Comparison of ENCODE assay signal across 25 cellular contexts in the genomic region with DNA sequence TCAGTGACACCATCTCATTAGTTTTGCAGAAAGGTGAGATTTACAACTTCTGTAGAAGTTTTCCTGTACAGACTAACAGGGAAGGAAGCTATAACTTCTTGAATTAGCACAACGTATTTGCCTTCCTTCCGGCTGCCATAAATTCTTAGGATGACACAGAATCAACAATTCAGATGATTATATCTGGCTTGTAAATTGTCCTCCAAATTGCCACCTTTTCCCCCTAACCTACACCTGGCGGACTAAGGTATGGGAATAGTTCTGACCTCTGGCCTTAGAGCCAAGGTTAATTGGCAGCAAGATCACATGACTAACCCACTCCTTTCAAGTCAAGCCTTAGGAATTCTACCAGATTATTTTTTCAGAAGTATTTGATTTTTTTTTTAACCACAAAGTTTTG.
DNase-seq lines count a peak whose midpoint lies in the region; ATAC-seq and TF ChIP-seq lines count a peak whose summit lies in the region.
"Had no signal": no experiment of that assay in that cellular context is flagged by ENCODE, and none has a peak within 500 bp of the region (broad histone marks: within the 10 kb centered on the region; RNA-seq: fewer than 3 reads in every experiment).

No MANE protein-coding gene starts in this region.

- H3F3A ChIP-seq in PC-3 (ENCODE audit: low read length, unreplicated experiment), result no peaks in the 10 kb centered on the region

- no peak overlapping the region for H3K4me2 ChIP-seq in PC-3 (ENCODE audit: low read length)
- no peak overlapping the region for H3K4me2 ChIP-seq in Karpas-422 (ENCODE audit: low read depth, low read length, poor library complexity, severe bottlenecking)
- H3K4me2 ChIP-seq: BLaER1 treated with 17β-estradiol and CSF1 and Interleukin-3, amounts not matched to agents 10 nM and 100 nM; PC-9 had no signal

- H3K27ac ChIP-seq in PC-3 (ENCODE audit: low read length) (no peak overlapping the region), Karpas-422 (ENCODE audit: low read length) (no peak overlapping the region), vagina (no peak overlapping the region)
- H3K27ac ChIP-seq: BLaER1 treated with 17β-estradiol and CSF1 and Interleukin-3, amounts not matched to agents 10 nM and 100 nM; HL-60; PC-9; SJCRH30 had no signal

- no peaks in the 10 kb centered on the region for H3K9me3 ChIP-seq in PC-3 (ENCODE audit: low read length)
- H3K9me3 ChIP-seq in Karpas-422 (ENCODE audit: low read length), result no peaks in the 10 kb centered on the region
- H3K9me3 ChIP-seq in vagina, result no peaks in the 10 kb centered on the region
- H3K9me3 ChIP-seq: BLaER1 treated with 17β-estradiol and CSF1 and Interleukin-3, amounts not matched to agents 10 nM and 100 nM; MG63; SJCRH30 had no signal

- no peak overlapping the region for H3K4me3 Mint-ChIP-seq in type B pancreatic cell
- H3K4me3 Mint-ChIP-seq: CD4-positive, alpha-beta T cell had no signal

- ATAC-seq in PC-3, result peak; percentile 35
- ATAC-seq: HCT116, Right ventricle myocardium inferior, SK-N-SH treated with all-trans-retinoic acid at 6 μM for 48 hours had no signal

- no peaks in the 10 kb centered on the region for H3K9me2 ChIP-seq in PC-3 (replicated peaks; ENCODE audit: low read length)
- no peaks in the 10 kb centered on the region for H3K9me2 ChIP-seq in Karpas-422 (replicated peaks; ENCODE audit: insufficient read depth, low read length)

- H4K20me1 ChIP-seq in PC-3 (ENCODE audit: low read length) (no peaks in the 10 kb centered on the region), Karpas-422 (ENCODE audit: insufficient read depth, low read depth, low read length) (no peaks in the 10 kb centered on the region)
- H4K20me1 ChIP-seq: BLaER1 treated with 17β-estradiol and CSF1 and Interleukin-3, amounts not matched to agents 10 nM and 100 nM had no signal

- TF ChIP-seq CTCF in PC-3 (conservative IDR thresholded peaks at IDR 0.05; ENCODE audit: low read depth, low read length), result no peak
- no peak for TF ChIP-seq CTCF in type B pancreatic cell (conservative IDR thresholded peaks at IDR 0.05)
- TF ChIP-seq CTCF in vagina (IDR thresholded peaks at IDR 0.05), result no peak

- H3K36me3 Mint-ChIP-seq in type B pancreatic cell, result no peaks in the 10 kb centered on the region

- TF ChIP-seq POLR2A in vagina (IDR thresholded peaks at IDR 0.05), result no peak

- intact Hi-C loops in PC-3 (cut with micrococcal nuclease) (no loop called here), vagina (cut with DNase I) (no loop called here)

- DNase-seq in HT-29 (ENCODE audit: low spot score) (peak; percentile 60), PC-3 (peak; percentile 10), left kidney (ENCODE audit: low read depth, low spot score) (peak; percentile 9), type B pancreatic cell (ENCODE audit: extremely low spot score, unreplicated experiment) (no peak), Karpas-422 (no peak), vagina (ENCODE audit: extremely low spot score in 2 of 2) (no peak), anterior cingulate cortex (lab: John Stamatoyannopoulos, UW) (no peak)
- DNase-seq: CD4-positive, alpha-beta T cell; COR-L47; DMS79 treated with DMSO at 0.1 percent for 48 hours; GF-D8; MG63; NCI-H1436; NCI-H187; NCI-H2171 treated with DMSO at 0.1 percent for 48 hours; NCI-H345; NCI-H510A treated with DMSO at 0.1 percent for 48 hours; NCI-H748 treated with DMSO at 0.1 percent for 48 hours; SJCRH30 had no signal

- no peak overlapping the region for H3K4me3 ChIP-seq in PC-3 (ENCODE audit: low read length)
- no peak overlapping the region for H3K4me3 ChIP-seq in Karpas-422 (ENCODE audit: low read length)
- no peak overlapping the region for H3K4me3 ChIP-seq in vagina
- H3K4me3 ChIP-seq: BLaER1 treated with 17β-estradiol and CSF1 and Interleukin-3, amounts not matched to agents 10 nM and 100 nM; MG63; PC-9; SJCRH30 had no signal

- CTCF ChIA-PET in PC-3 (lab: Charles Lee), result no interaction called here

- peak overlapping the region; percentile 51 for H3K27ac Mint-ChIP-seq in type B pancreatic cell
- H3K27ac Mint-ChIP-seq: CD4-positive, alpha-beta T cell had no signal

- H3K4me1 Mint-ChIP-seq in type B pancreatic cell (ENCODE audit: unreplicated experiment), result peaks cover 8% of the 10 kb centered on the region

- H3K9ac ChIP-seq in PC-3 (ENCODE audit: low read length) (no peak overlapping the region), Karpas-422 (ENCODE audit: low read length) (no peak overlapping the region)
- H3K9ac ChIP-seq: BLaER1 treated with 17β-estradiol and CSF1 and Interleukin-3, amounts not matched to agents 10 nM and 100 nM had no signal

- H2AFZ ChIP-seq in PC-3 (ENCODE audit: low read length), result no peak overlapping the region; the same call in 1 of the 2 replicates
- no peak overlapping the region for H2AFZ ChIP-seq in Karpas-422 (ENCODE audit: low read length)
- H2AFZ ChIP-seq: PC-9 had no signal

- POLR2A ChIA-PET in PC-3 (lab: Charles Lee; ENCODE audit: unreplicated experiment), result no interaction called here

- peaks cover 12% of the 10 kb centered on the region for H3K9me3 Mint-ChIP-seq in type B pancreatic cell
- H3K9me3 Mint-ChIP-seq: CD4-positive, alpha-beta T cell had no signal

- BruUV-seq in PC-3 (replicated peaks; lab: Mats Ljungman, UMichigan), result no TSS peak

- H3K4me1 ChIP-seq in PC-3 (ENCODE audit: insufficient read depth, low read length) (no peaks in the 10 kb centered on the region), Karpas-422 (ENCODE audit: low read length) (no peaks in the 10 kb centered on the region), vagina (no peaks in the 10 kb centered on the region)
- H3K4me1 ChIP-seq: BLaER1 treated with 17β-estradiol and CSF1 and Interleukin-3, amounts not matched to agents 10 nM and 100 nM; SJCRH30 had no signal

- H3K79me2 ChIP-seq in PC-3 (ENCODE audit: low read length) (no peaks in the 10 kb centered on the region), Karpas-422 (ENCODE audit: low read length) (no peaks in the 10 kb centered on the region)

- no peaks in the 10 kb centered on the region for H3K27me3 Mint-ChIP-seq in type B pancreatic cell
- H3K27me3 Mint-ChIP-seq: CD4-positive, alpha-beta T cell had no signal

- H3K27me3 ChIP-seq in PC-3 (ENCODE audit: low read length) (no peaks in the 10 kb centered on the region), Karpas-422 (ENCODE audit: low read length) (no peaks in the 10 kb centered on the region), vagina (no peaks in the 10 kb centered on the region)
- H3K27me3 ChIP-seq: BLaER1 treated with 17β-estradiol and CSF1 and Interleukin-3, amounts not matched to agents 10 nM and 100 nM; MG63; SJCRH30 had no signal

- no peaks in the 10 kb centered on the region for H3K36me3 ChIP-seq in PC-3 (ENCODE audit: low read depth, low read length)
- H3K36me3 ChIP-seq in Karpas-422 (ENCODE audit: insufficient read depth, low read length), result no peaks in the 10 kb centered on the region
- H3K36me3 ChIP-seq in vagina, result no peaks in the 10 kb centered on the region
- H3K36me3 ChIP-seq: BLaER1 treated with 17β-estradiol and CSF1 and Interleukin-3, amounts not matched to agents 10 nM and 100 nM; MG63; SJCRH30 had no signal

Comparison
In these comparisons a context has a peak if more than half of its experiments do, and no peak if none do; other contexts are left out.
1. DNase-seq: peak in HT-29 (single experiment), PC-3 (single experiment) and left kidney (single experiment); none in type B pancreatic cell (single experiment), Karpas-422 (single experiment), vagina (0 of 2) and anterior cingulate cortex (0 of 58).